ENCODE assay signal across 8 cellular contexts in genomic region chr3:37861540-37862051, GRCh38. TPM values are rescaled to one million over a fixed set of nuclear protein-coding genes. Genes with fewer than 3 reads are reported as not detected.
DNase-seq lines count a peak whose midpoint lies in the region; TF ChIP-seq lines count a peak whose summit lies in the region.

Gene CTDSPL, plus strand, starts transcription at chr3:37861880. Its CDS starts 320 bp downstream, at chr3:37862200.

- TF ChIP-seq CTCF in AG09319 (IDR thresholded peaks at IDR 0.05; ENCODE audit: low read depth, low read length) (no peak), VCaP (conservative IDR thresholded peaks at IDR 0.05) (no peak), mesothelial cell of epicardium (IDR thresholded peaks at IDR 0.05; ENCODE audit: unreplicated experiment) (no peak), transverse colon (IDR thresholded peaks at IDR 0.05) (no peak)

- H3K27ac ChIP-seq in VCaP (peak within 1 kb of the TSS; percentile 99), transverse colon (peak within 1 kb of the TSS; percentile 83 to 94 (median 88))

- no peaks in the 10 kb centered on the region for H3K27me3 ChIP-seq in transverse colon

- WGBS in transverse colon (ENCODE audit: low coverage in 1 of 2), 2 donors: 1% methylated on average over 15 of the region's 60 CpGs; no CpG with 5 or more reads in 1 of the 2 donors

- no peaks in the 10 kb centered on the region for H3K9me3 ChIP-seq in transverse colon

- in situ Hi-C loops in transverse colon (cut with MboI; ENCODE audit: low pct_ligation_motif_present in 1 of 4, low pct_unique_long_range_greater_than_20kb in 1 of 4, low sequenced_read_pairs in 3 of 4): no loop called here

- peak within 1 kb of the TSS; percentile 86 for H3K4me3 Mint-ChIP-seq in mesothelial cell of epicardium

- no peak for TF ChIP-seq EP300 in transverse colon (IDR thresholded peaks at IDR 0.05; ENCODE audit: low read depth)

- peak within 1 kb of the TSS; percentile 93 for H3K27ac Mint-ChIP-seq in mesothelial cell of epicardium

- no peaks in the 10 kb centered on the region for H3K36me3 ChIP-seq in transverse colon

- H3K9me3 Mint-ChIP-seq in mesothelial cell of epicardium: no peaks in the 10 kb centered on the region

- H3K4me1 Mint-ChIP-seq in mesothelial cell of epicardium: peaks cover 37% of the 10 kb centered on the region

- H3K4me1 ChIP-seq in transverse colon: peaks cover 15 to 41% (median 27%) of the 10 kb centered on the region in 4 donors

- DNase-seq in AG09319 (ENCODE audit: extremely low read depth, low read depth) (peak; percentile 18), HCEC 1CT (peak; percentile 60), erythroblast (lab: John Stamatoyannopoulos, UW) (peak; percentile 32 to 56), mesothelial cell of epicardium (ENCODE audit: low spot score in 2 of 2, unreplicated experiment in 2 of 2) (peak; percentile 58 to 59), transverse colon (peak; percentile 54), dedifferentiated amniotic fluid mesenchymal stem cell (ENCODE audit: extremely low spot score) (no peak), NCI-H1436 treated with DMSO at 0.1 percent for 48 hours (lab: John Stamatoyannopoulos, UW) (no peak)

- intact Hi-C loops in transverse colon (cut with DNase I; ENCODE audit: low total_unique reads): no loop called here

- H3K27me3 Mint-ChIP-seq in mesothelial cell of epicardium (ENCODE audit: low read depth): no peaks in the 10 kb centered on the region

- peak within 1 kb of the TSS; percentile 67 to 78 (median 70) for H3K4me3 ChIP-seq in transverse colon

- no peak for TF ChIP-seq POLR2A in erythroblast (IDR thresholded peaks at IDR 0.05; ENCODE audit: low read length)
- TF ChIP-seq POLR2A in transverse colon (IDR thresholded peaks at IDR 0.05): no peak

- H3K36me3 Mint-ChIP-seq in mesothelial cell of epicardium: peaks cover 1% of the 10 kb centered on the region

RNA-seq across cellular contexts. Expression of gene CTDSPL, which starts in this region (rescaled TPM):
- 29.1 to 33.9 TPM (median 29.9 TPM) in 3 replicates for total RNA-seq in mesothelial cell of epicardium
- 100 to 1,000 TPM in 1 of 4 donors, 10 to 100 TPM in 3; 39.8 to 105 (median 56.2) TPM for total RNA-seq in transverse colon

Comparison
In these comparisons a context has a peak if more than half of its experiments do, and no peak if none do; other contexts are left out.
1. DNase-seq: peak in AG09319 (single experiment), HCEC 1CT (single experiment), erythroblast (2 of 2), mesothelial cell of epicardium (2 of 2) and transverse colon (single experiment); none in dedifferentiated amniotic fluid mesenchymal stem cell (single experiment) and NCI-H1436 treated with DMSO at 0.1 percent for 48 hours (single experiment).